ENCODE assay signal across 15 cellular contexts in genomic region chr17:58304735-58305486, GRCh38. TPM values are rescaled to one million over a fixed set of nuclear protein-coding genes. Genes with fewer than 3 reads are reported as not detected.
DNase-seq lines count a peak whose midpoint lies in the region; ATAC-seq, FAIRE-seq and TF ChIP-seq lines count a peak whose summit lies in the region.
"Had no signal": no experiment of that assay in that cellular context is flagged by ENCODE, and none has a peak within 500 bp of the region (broad histone marks: within the 10 kb centered on the region; RNA-seq: fewer than 3 reads in every experiment).

No MANE protein-coding gene starts in this region.

- H3K9me2 ChIP-seq in HCT116 (ENCODE audit: insufficient read depth), result no peaks in the 10 kb centered on the region

- CTCF ChIA-PET in HCT116 (lab: Charles Lee) (interaction anchor here (1.0 to 4.8 kb wide), 6 partner anchors 10 to 143 kb away, joined by 3 to 27 read pairs (median 5); partner anchors contain the start of gene RNF43), K562 (lab: Yijun Ruan, JAX; ENCODE audit: low intra/inter-chr PET ratio) (interaction anchor here (1.2 kb wide), 1 partner anchor 136 kb away, joined by 3 read pairs; no protein-coding TSS in a partner anchor), GM10248 (lab: Yijun Ruan, JAX) (interaction anchor here (0.5 to 5.2 kb wide), 34 partner anchors 9 to 269 kb away, joined by 3 to 68 read pairs (median 4); partner anchors contain the start of genes RNF43 and SUPT4H1)

- H3K9ac ChIP-seq in HCT116 (ENCODE audit: low read length), result no peak overlapping the region
- peak overlapping the region; percentile 6 to 8; a peak in 2 of 4 replicates for H3K9ac ChIP-seq in K562 (ENCODE audit: insufficient read depth in 1 of 2, low read depth in 2 of 2, low read length in 2 of 2)

- FAIRE-seq in K562 (lab: Jason Lieb, UNC), result no peak
- FAIRE-seq: G401.6 had no signal

- peaks cover 78% of the 10 kb centered on the region for H3K4me1 Mint-ChIP-seq in CD14-positive monocyte

- RAD21 ChIA-PET in HCT116 (lab: Charles Lee; ENCODE audit: low non-redundant PET in 1 of 2, low total read pairs in 2 of 2, uncharacterized antibody in 2 of 2, unreplicated experiment in 2 of 2), result interaction anchor here in 1 of 2 experiments (0.7 to 1.4 kb wide), 2 partner anchors 12 to 186 kb away, joined by 3 to 4 read pairs; no protein-coding TSS in a partner anchor

- WGBS in K562 (ENCODE audit: insufficient coverage, low coverage, missing lambda C conversion rate), result 68% methylated on average over 12 of the region's 14 CpGs

- H3K27ac ChIP-seq in HCT116 (ENCODE audit: low read depth, low read length), result no peak overlapping the region; the same call in 1 of the 2 replicates
- H3K27ac ChIP-seq in K562 (ENCODE audit: extremely low read depth, low read depth, low read length), result no peak overlapping the region
- H3K27ac ChIP-seq: ascending aorta, gastroesophageal sphincter, neutrophil had no signal

- H2AFZ ChIP-seq in HCT116 (ENCODE audit: low read depth, low read length, poor library complexity, severe bottlenecking), result peak overlapping the region; percentile 84
- H2AFZ ChIP-seq in K562 (ENCODE audit: low read depth, low read length), result peak overlapping the region; percentile 96

- TF ChIP-seq RAD21 in HCT116 (IDR thresholded peaks at IDR 0.05; ENCODE audit: low read depth), result no peak
- TF ChIP-seq RAD21 in K562 (CRISPR knock-in tag; conservative IDR thresholded peaks at IDR 0.05 in 1 of 2, IDR thresholded peaks at IDR 0.05 in 1 of 2), result no peak

- peak; percentile 3 for TF ChIP-seq CTCF in CD14-positive monocyte (IDR thresholded peaks at IDR 0.05)
- no peak for TF ChIP-seq CTCF in HCT116 (IDR thresholded peaks at IDR 0.05 in 2 of 3, conservative IDR thresholded peaks at IDR 0.05 in 1 of 3; ENCODE audit: borderline replicate concordance in 1 of 3, insufficient read depth in 1 of 3, low read depth in 2 of 3, low read length in 2 of 3)
- TF ChIP-seq CTCF in K562 (IDR thresholded peaks at IDR 0.05 in 2 of 3, conservative IDR thresholded peaks at IDR 0.05 in 1 of 3; ENCODE audit: insufficient read depth in 2 of 3, low read depth in 1 of 3, low read length in 3 of 3), result no peak
- TF ChIP-seq CTCF in GM10248 (IDR thresholded peaks at IDR 0.05; ENCODE audit: control extremely low read depth, extremely low read depth, low read depth, missing control alignments), result no peak

- H3K36me3 Mint-ChIP-seq in CD14-positive monocyte, result peaks cover 6 to 9% of the 10 kb centered on the region in 2 donors

- intact Hi-C loops in CD14-positive monocyte (cut with micrococcal nuclease) (no loop called here), HCT116 (cut with micrococcal nuclease) (loop anchor here (1.0 kb wide), 1 partner anchor 142 kb away; no protein-coding TSS in a partner anchor), K562 (cut with micrococcal nuclease) (no loop called here)

- H3K36me3 ChIP-seq in HCT116 (ENCODE audit: control insufficient read depth in 1 of 2, insufficient read depth in 2 of 2, low read length in 2 of 2) (no peaks in the 10 kb centered on the region), K562 (ENCODE audit: control insufficient read depth, insufficient read depth, low read length) (no peaks in the 10 kb centered on the region)
- H3K36me3 ChIP-seq: neutrophil had no signal

- ATAC-seq in HCT116, result 0 out of 2 replicates have a peak, but pooled peaks have one; percentile 1
- ATAC-seq in K562, result no peak
- ATAC-seq in GM19324 (IDR thresholded peaks at IDR 0.05; ENCODE audit: low FRiP score, unreplicated experiment), result no peak
- ATAC-seq: gastroesophageal sphincter had no signal

- H3K4me3 ChIP-seq in HCT116 (replicated peaks in 1 of 2; ENCODE audit: low read depth in 1 of 2, low read length in 2 of 2) (no peak overlapping the region), K562 (no peak overlapping the region)
- H3K4me3 ChIP-seq: ascending aorta, gastroesophageal sphincter had no signal

- in situ Hi-C loops in K562 (cut with MboI), result no loop called here

- H3K27me3 ChIP-seq in HCT116 (ENCODE audit: insufficient read depth, low read length), result no peaks in the 10 kb centered on the region
- no peaks in the 10 kb centered on the region for H3K27me3 ChIP-seq in K562 (ENCODE audit: control insufficient read depth in 2 of 2, insufficient read depth in 2 of 2, low read length in 2 of 2)
- H3K27me3 ChIP-seq: ascending aorta, gastroesophageal sphincter, neutrophil had no signal

- H3K9me1 ChIP-seq in K562 (ENCODE audit: control insufficient read depth, insufficient read depth, low read length), result peaks cover 11% of the 10 kb centered on the region

- BruUV-seq in HCT116 (replicated peaks; lab: Mats Ljungman, UMichigan) (no TSS peak), K562 (replicated peaks; lab: Mats Ljungman, UMichigan) (no TSS peak)

- no peak overlapping the region for H3K4me3 Mint-ChIP-seq in CD14-positive monocyte
- H3K4me3 Mint-ChIP-seq: activated B cell treated with CpG ODN at 0.5 μM for 24 hours, immature natural killer cell had no signal

- H3K4me1 ChIP-seq in HCT116 (ENCODE audit: control insufficient read depth in 1 of 2, insufficient read depth in 2 of 2, low read length in 2 of 2) (peaks cover 0 to 9% of the 10 kb centered on the region in 2 experiments; a peak in 2 of 4 replicates), K562 (replicated peaks in 1 of 2; ENCODE audit: control insufficient read depth in 2 of 2, insufficient read depth in 2 of 2, low read length in 2 of 2) (peaks cover 4 to 27% of the 10 kb centered on the region in 2 experiments; a peak in 2 of 5 replicates)
- H3K4me1 ChIP-seq: ascending aorta, gastroesophageal sphincter had no signal

- H3K9me3 Mint-ChIP-seq in CD14-positive monocyte, result no peaks in the 10 kb centered on the region
- H3K9me3 Mint-ChIP-seq: activated B cell treated with CpG ODN at 0.5 μM for 24 hours, immature natural killer cell had no signal

- H3K4me2 ChIP-seq in HCT116 (ENCODE audit: low read length) (peak overlapping the region; percentile 41), K562 (ENCODE audit: insufficient read depth, low read length) (peak overlapping the region; percentile 3; the same call in 1 of the 2 replicates)

- H4K20me1 ChIP-seq in HCT116 (ENCODE audit: insufficient read depth) (no peaks in the 10 kb centered on the region), K562 (replicated peaks; ENCODE audit: control insufficient read depth, insufficient read depth, low read length) (no peaks in the 10 kb centered on the region)

- no peak for TF ChIP-seq EP300 in K562 (IDR thresholded peaks at IDR 0.05; ENCODE audit: low read length)

- DNase-seq in CD14-positive monocyte (ENCODE audit: low spot score), result no peak
- DNase-seq in HCT116 (ENCODE audit: low read depth, low spot score), result no peak
- no peak for DNase-seq in K562 (ENCODE audit: extremely low read depth in 1 of 4, low spot score in 3 of 4)
- peak; percentile 9 for DNase-seq in mucosa of gallbladder (ENCODE audit: low spot score)
- no peak for DNase-seq in NCI-H82 treated with DMSO at 0.1 percent for 48 hours (lab: John Stamatoyannopoulos, UW; ENCODE audit: unreplicated experiment)
- no peak for DNase-seq in GM10248 (ENCODE audit: extremely low spot score)
- no peak for DNase-seq in NCI-H510A (lab: John Stamatoyannopoulos, UW)
- DNase-seq: activated B cell treated with CpG ODN at 0.5 μM for 24 hours, NCI-H2029 had no signal

- peak overlapping the region in 1 of 7 donors; percentile 35 for H3K27ac Mint-ChIP-seq in CD14-positive monocyte
- H3K27ac Mint-ChIP-seq: activated B cell treated with CpG ODN at 0.5 μM for 24 hours had no signal

- H3K79me2 ChIP-seq in HCT116 (ENCODE audit: insufficient read depth, low read length) (no peaks in the 10 kb centered on the region), K562 (ENCODE audit: control insufficient read depth, insufficient read depth, low read length) (no peaks in the 10 kb centered on the region)

- H3K27me3 Mint-ChIP-seq in CD14-positive monocyte (ENCODE audit: low read depth in 3 of 3), result peaks cover 3 to 9% (median 9%) of the 10 kb centered on the region in 3 donors
- H3K27me3 Mint-ChIP-seq: activated B cell treated with CpG ODN at 0.5 μM for 24 hours had no signal

- no peak for TF ChIP-seq POLR2A in HCT116 (IDR thresholded peaks at IDR 0.05; ENCODE audit: borderline replicate concordance, extremely low read depth, insufficient read depth, insufficient read length)
- TF ChIP-seq POLR2A in K562 (conservative IDR thresholded peaks at IDR 0.05), result no peak

- H3K9me3 ChIP-seq in HCT116 (ENCODE audit: control insufficient read depth in 1 of 2, insufficient read depth in 1 of 2, low read depth in 1 of 2, low read length in 2 of 2) (no peaks in the 10 kb centered on the region), K562 (replicated peaks; ENCODE audit: control insufficient read depth, insufficient read depth, low read depth, low read length) (no peaks in the 10 kb centered on the region)
- H3K9me3 ChIP-seq: ascending aorta, gastroesophageal sphincter, neutrophil had no signal

- POLR2A ChIA-PET in HCT116 (lab: Charles Lee) (interaction anchor here (1.3 kb wide), 1 partner anchor 113 kb away, joined by 3 read pairs; the partner anchor contains the start of gene RNF43), K562 (lab: Yijun Ruan, JAX) (interaction anchor here (0.5 to 1.4 kb wide), 5 partner anchors 21 to 187 kb away, joined by 3 to 6 read pairs (median 3); no protein-coding TSS in a partner anchor), GM10248 (lab: Yijun Ruan, JAX) (interaction anchor here (1.5 kb wide), 1 partner anchor 13 kb away, joined by 3 read pairs; no protein-coding TSS in a partner anchor)

RNA-seq across cellular contexts. Expression of gene TSPOAP1, which starts 23.7 kb away (rescaled TPM):
- under 1 TPM; 0.10 to 0.18 TPM for polyA plus RNA-seq in CD14-positive monocyte
- total RNA-seq in HCT116 (2021; ENCODE audit: unreplicated experiment), result 0.27 TPM
- 0.05 TPM in 1 of 2 replicates, not detected in the other for polyA plus RNA-seq in HCT116 (2012)
- total RNA-seq in K562 (2011; cell fraction: chromatin; rRNA removed; ENCODE audit: low replicate concordance), result 26.2 and 58.3 TPM in 2 replicates
- total RNA-seq in K562 (2011; cell fraction: nucleolus; rRNA removed), result 24.0 and 24.1 TPM in 2 replicates
- 18.1 and 18.9 TPM in 2 replicates for total RNA-seq in K562 (2011; cell fraction: nucleoplasm; rRNA removed)
- total RNA-seq in K562 (2014; rRNA removed), result 1.0 and 1.8 TPM in 2 replicates
- total RNA-seq in K562 (2014; rRNA removed; fragmentation: Illumina TruSeq; extraction: Trizol), result 0.57 and 0.87 TPM in 2 replicates
- total RNA-seq in K562 (2015; rRNA removed; fragmentation: Illumina TruSeq; extraction: Trizol), result 0.94 and 1.2 TPM in 2 replicates
- 1.7 and 3.3 TPM in 2 replicates for total RNA-seq in K562 (2021)
- polyA plus RNA-seq in K562 (2011; rRNA removed), result 3.2 and 3.3 TPM in 2 replicates
- 2.4 and 2.6 TPM in 2 replicates for polyA plus RNA-seq in K562 (2011; cell fraction: cytosol; rRNA removed)
- polyA plus RNA-seq in K562 (2011; cell fraction: nucleus; rRNA removed), result 26.8 and 38.8 TPM in 2 replicates
- polyA plus RNA-seq in K562 (2012), result 3.0 and 5.1 TPM in 2 replicates
- 1.1 and 1.2 TPM in 2 replicates for polyA plus RNA-seq in K562 (2014; fragmentation: Illumina TruSeq; extraction: Trizol)
- polyA plus RNA-seq in K562 (2014; fragmentation: Nextera tagmentation; extraction: Ambion mirVana), result not detected
- polyA plus RNA-seq in K562 (2014; rRNA removed), result 1.6 and 3.9 TPM in 2 replicates
- polyA minus RNA-seq in K562 (2011; rRNA and poly(A)+ RNA removed), result 1.1 and 1.8 TPM in 2 replicates
- polyA minus RNA-seq in K562 (2011; cell fraction: cytosol; rRNA and poly(A)+ RNA removed), result 0.76 and 2.1 TPM in 2 replicates
- polyA minus RNA-seq in K562 (2011; cell fraction: nucleus; rRNA and poly(A)+ RNA removed), result 4.1 and 6.2 TPM in 2 replicates
- 30.2 TPM for total RNA-seq in mucosa of gallbladder

RNA-seq across cellular contexts. Expression of gene MPO, which starts 24.2 kb away (rescaled TPM):
- polyA plus RNA-seq in CD14-positive monocyte, result 1 to 10 TPM; 4.2 to 7.5 TPM
- not detected for total RNA-seq in HCT116 (2021; ENCODE audit: unreplicated experiment)
- polyA plus RNA-seq in HCT116 (2012), result not detected in 2 replicates
- total RNA-seq in K562 (2011; cell fraction: chromatin; rRNA removed; ENCODE audit: low replicate concordance), result 0.12 and 0.14 TPM in 2 replicates
- 0.17 TPM in 1 of 2 replicates, not detected in the other for total RNA-seq in K562 (2011; cell fraction: nucleolus; rRNA removed)
- not detected in 2 replicates for total RNA-seq in K562 (2011; cell fraction: nucleoplasm; rRNA removed)
- total RNA-seq in K562 (2014; rRNA removed), result not detected in 2 replicates
- not detected in 2 replicates for total RNA-seq in K562 (2014; rRNA removed; fragmentation: Illumina TruSeq; extraction: Trizol)
- not detected in 2 replicates for total RNA-seq in K562 (2015; rRNA removed; fragmentation: Illumina TruSeq; extraction: Trizol)
- total RNA-seq in K562 (2021), result 0.47 TPM in 1 of 2 replicates, not detected in the other
- polyA plus RNA-seq in K562 (2011; rRNA removed), result 0.15 and 0.39 TPM in 2 replicates
- polyA plus RNA-seq in K562 (2011; cell fraction: cytosol; rRNA removed), result 0.06 and 0.33 TPM in 2 replicates
- 0.06 and 0.34 TPM in 2 replicates for polyA plus RNA-seq in K562 (2011; cell fraction: nucleus; rRNA removed)
- 0.03 and 0.08 TPM in 2 replicates for polyA plus RNA-seq in K562 (2012)
- polyA plus RNA-seq in K562 (2014; fragmentation: Illumina TruSeq; extraction: Trizol), result 0.06 TPM in 1 of 2 replicates, not detected in the other
- under 1 TPM in 1 of 2 experiments, not detected in 1; 0.04 TPM for polyA plus RNA-seq in K562 (2014; fragmentation: Nextera tagmentation; extraction: Ambion mirVana)
- polyA plus RNA-seq in K562 (2014; rRNA removed), result 0.03 TPM in 1 of 2 replicates, not detected in the other
- polyA minus RNA-seq in K562 (2011; rRNA and poly(A)+ RNA removed), result 0.06 and 0.32 TPM in 2 replicates
- not detected in 2 replicates for polyA minus RNA-seq in K562 (2011; cell fraction: cytosol; rRNA and poly(A)+ RNA removed)
- polyA minus RNA-seq in K562 (2011; cell fraction: nucleus; rRNA and poly(A)+ RNA removed), result not detected in 2 replicates
- 0.06 TPM for total RNA-seq in mucosa of gallbladder
- total RNA-seq: activated B cell treated with CpG ODN at 0.5 μM for 24 hours had no signal
- polyA plus RNA-seq: immature natural killer cell had no signal

RNA-seq across cellular contexts. Expression of gene SUPT4H1, which starts 47.1 kb away (rescaled TPM):
- polyA plus RNA-seq in CD14-positive monocyte (100 to 1,000 TPM; 241 to 251 TPM), K562 (2011; rRNA removed) (198 and 273 TPM in 2 replicates), K562 (2014; fragmentation: Illumina TruSeq; extraction: Trizol) (116 and 140 TPM in 2 replicates), K562 (2014; fragmentation: Nextera tagmentation; extraction: Ambion mirVana) (100 to 1,000 TPM; 235 to 320 TPM), K562 (2014; rRNA removed) (113 and 117 TPM in 2 replicates)
- total RNA-seq in HCT116 (2021; ENCODE audit: unreplicated experiment) (118 TPM), K562 (2014; rRNA removed) (62.1 and 94.0 TPM in 2 replicates), K562 (2014; rRNA removed; fragmentation: Illumina TruSeq; extraction: Trizol) (102 and 108 TPM in 2 replicates), K562 (2015; rRNA removed; fragmentation: Illumina TruSeq; extraction: Trizol) (90.6 and 94.8 TPM in 2 replicates), K562 (2021) (105 and 111 TPM in 2 replicates), mucosa of gallbladder (72.4 TPM)
- polyA plus RNA-seq in HCT116 (2012), result 121 and 141 TPM in 2 replicates
- 26.0 and 31.9 TPM in 2 replicates for total RNA-seq in K562 (2011; cell fraction: chromatin; rRNA removed; ENCODE audit: low replicate concordance)
- 30.7 and 32.8 TPM in 2 replicates for total RNA-seq in K562 (2011; cell fraction: nucleolus; rRNA removed)
- total RNA-seq in K562 (2011; cell fraction: nucleoplasm; rRNA removed), result 38.1 and 51.1 TPM in 2 replicates
- 118 and 163 TPM in 2 replicates for polyA plus RNA-seq in K562 (2011; cell fraction: cytosol; rRNA removed)
- polyA plus RNA-seq in K562 (2011; cell fraction: nucleus; rRNA removed), result 45.3 and 71.9 TPM in 2 replicates
- 120 and 125 TPM in 2 replicates for polyA plus RNA-seq in K562 (2012)
- 107 and 135 TPM in 2 replicates for polyA minus RNA-seq in K562 (2011; rRNA and poly(A)+ RNA removed)
- polyA minus RNA-seq in K562 (2011; cell fraction: cytosol; rRNA and poly(A)+ RNA removed), result 23.5 and 42.2 TPM in 2 replicates
- 12.4 and 23.0 TPM in 2 replicates for polyA minus RNA-seq in K562 (2011; cell fraction: nucleus; rRNA and poly(A)+ RNA removed)
